In the genomic region with DNA sequence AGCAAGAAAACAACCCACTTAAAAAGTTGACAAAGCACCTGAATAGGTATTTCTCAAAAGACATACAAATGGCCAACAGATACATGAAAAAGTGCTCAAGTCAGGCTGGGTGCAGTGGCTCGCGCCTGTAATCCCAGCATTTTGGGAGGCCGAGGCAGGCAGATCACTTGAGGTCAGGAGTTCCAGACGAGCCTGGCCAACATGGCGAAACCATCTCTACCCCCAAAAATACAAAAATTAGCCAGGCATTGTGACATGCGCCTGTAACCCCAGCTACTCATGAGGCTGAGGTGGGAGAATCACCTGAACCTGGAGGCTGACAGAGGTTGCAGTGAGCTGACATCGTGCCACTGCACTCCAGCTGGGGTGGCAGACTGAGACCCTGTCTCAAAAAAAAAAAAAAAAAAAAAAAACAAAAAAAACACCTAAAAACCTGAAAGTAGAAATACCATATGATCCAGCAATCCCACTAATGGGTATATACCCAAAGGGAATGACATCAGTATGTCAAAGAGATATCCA, we compare ENCODE assay signal across 15 cellular contexts.
A peak's percentile ranks its signal among the peaks of the same experiment; 100 is the strongest.
DNase-seq lines count a peak whose midpoint lies in the region; ATAC-seq and TF ChIP-seq lines count a peak whose summit lies in the region.
"Had no signal": no experiment of that assay in that cellular context is flagged by ENCODE, and none has a peak within 500 bp of the region (broad histone marks: within the 10 kb centered on the region; RNA-seq: fewer than 3 reads in every experiment).

No MANE protein-coding gene starts in this region.

- no peak for DNase-seq in CD4-positive, alpha-beta T cell
- no peak for DNase-seq in Jurkat, Clone E6-1 (ENCODE audit: low read depth, low spot score)
- no peak for DNase-seq in activated T-helper 1 cell treated with anti-CD3 and anti-CD28 coated beads, Interleukin-12 subunit alpha, Interleukin-12 subunit beta, Interleukin-2, Interleukin-4 antibody, amounts not matched to agents 30 ng/mL and 10 ng/mL and 1 ng/mL, durations not matched to agents 14 hours and 24 hours and 36 hours (ENCODE audit: low spot score)
- DNase-seq in mesothelial cell of epicardium (ENCODE audit: low spot score in 2 of 2, unreplicated experiment in 2 of 2), result no peak
- DNase-seq in prostate gland (ENCODE audit: low spot score), result no peak
- no peak for DNase-seq in NCI-H1436 treated with DMSO at 0.1 percent for 48 hours (lab: John Stamatoyannopoulos, UW)
- no peak for DNase-seq in OCI-M2 (lab: John Stamatoyannopoulos, UW; ENCODE audit: unreplicated experiment)
- DNase-seq: activated CD4-positive, CD25-positive, alpha-beta regulatory T cell treated with anti-CD3 and anti-CD28 coated beads, Interleukin-2, amount 50 U/mL, for 72 hours; BE2C; Karpas-422; NCI-H446 treated with DMSO at 0.1 percent for 48 hours; PC-3; SW 1271 had no signal

- H3K27ac ChIP-seq in CD4-positive, alpha-beta T cell (ENCODE audit: low read depth, low read length), result peak overlapping the region; percentile 66
- no peak overlapping the region for H3K27ac ChIP-seq in prostate gland
- H3K27ac ChIP-seq: cardiac muscle cell had no signal

- no peak for TF ChIP-seq CTCF in CD4-positive, alpha-beta T cell (IDR thresholded peaks at IDR 0.05)
- TF ChIP-seq CTCF in mesothelial cell of epicardium (IDR thresholded peaks at IDR 0.05; ENCODE audit: unreplicated experiment) (no peak), prostate gland (IDR thresholded peaks at IDR 0.05) (no peak)

- TF ChIP-seq POLR2A in prostate gland (IDR thresholded peaks at IDR 0.05), result no peak

- intact Hi-C loops in CD4-positive, alpha-beta T cell (cut with DNase I, micrococcal nuclease), result loop anchor here (1.0 to 5.0 kb wide), 8 partner anchors 11 to 135 kb away; no protein-coding TSS in a partner anchor
- intact Hi-C loops in activated T-helper 1 cell treated with anti-CD3 and anti-CD28 coated beads, Interleukin-12 subunit alpha, Interleukin-12 subunit beta, Interleukin-2, Interleukin-4 antibody, amounts not matched to agents 30 ng/mL and 10 ng/mL and 1 ng/mL, durations not matched to agents 14 hours and 24 hours and 36 hours (cut with micrococcal nuclease), result loop anchor here (1.0 kb wide), 1 partner anchor 11 kb away; no protein-coding TSS in a partner anchor
- intact Hi-C loops in prostate gland (cut with DNase I), result no loop called here

- CTCF ChIA-PET in CD4-positive, alpha-beta T cell (lab: Charles Lee), result interaction anchor here (0.9 to 2.5 kb wide), 9 partner anchors 10 to 68 kb away, joined by 3 to 10 read pairs (median 5); no protein-coding TSS in a partner anchor

- H3K4me1 Mint-ChIP-seq in CD4-positive, alpha-beta T cell (ENCODE audit: low read depth), result peaks cover 97% of the 10 kb centered on the region
- H3K4me1 Mint-ChIP-seq in activated T-helper 1 cell treated with anti-CD3 and anti-CD28 coated beads, Interleukin-12 subunit alpha, Interleukin-12 subunit beta, Interleukin-2, Interleukin-4 antibody, amounts not matched to agents 30 ng/mL and 10 ng/mL and 1 ng/mL, durations not matched to agents 14 hours and 24 hours and 36 hours (ENCODE audit: low read depth), result peaks cover 74% of the 10 kb centered on the region
- peaks cover 24% of the 10 kb centered on the region for H3K4me1 Mint-ChIP-seq in mesothelial cell of epicardium

- H3K27me3 Mint-ChIP-seq in CD4-positive, alpha-beta T cell, result no peaks in the 10 kb centered on the region
- H3K27me3 Mint-ChIP-seq in activated T-helper 1 cell treated with anti-CD3 and anti-CD28 coated beads, Interleukin-12 subunit alpha, Interleukin-12 subunit beta, Interleukin-2, Interleukin-4 antibody, amounts not matched to agents 30 ng/mL and 10 ng/mL and 1 ng/mL, durations not matched to agents 14 hours and 24 hours and 36 hours (ENCODE audit: insufficient read depth), result no peaks in the 10 kb centered on the region
- no peaks in the 10 kb centered on the region for H3K27me3 Mint-ChIP-seq in mesothelial cell of epicardium (ENCODE audit: low read depth)

- WGBS in prostate gland, result 97% methylated on average over 7 of the region's 7 CpGs

- H3K36me3 Mint-ChIP-seq in CD4-positive, alpha-beta T cell (ENCODE audit: low read depth), result peaks cover 42% of the 10 kb centered on the region
- peaks cover 16% of the 10 kb centered on the region for H3K36me3 Mint-ChIP-seq in activated T-helper 1 cell treated with anti-CD3 and anti-CD28 coated beads, Interleukin-12 subunit alpha, Interleukin-12 subunit beta, Interleukin-2, Interleukin-4 antibody, amounts not matched to agents 30 ng/mL and 10 ng/mL and 1 ng/mL, durations not matched to agents 14 hours and 24 hours and 36 hours (ENCODE audit: low read depth)
- H3K36me3 Mint-ChIP-seq in mesothelial cell of epicardium, result peaks cover 9% of the 10 kb centered on the region

- ATAC-seq in CD4-positive, alpha-beta T cell (ENCODE audit: poor library complexity), result peak; percentile 10
- ATAC-seq: PC-3 had no signal

- H3K36me3 ChIP-seq in prostate gland, result no peaks in the 10 kb centered on the region
- H3K36me3 ChIP-seq: BE2C, cardiac muscle cell, suprapubic skin had no signal

- H3K4me3 ChIP-seq in Jurkat, Clone E6-1 (ENCODE audit: low read length), result peak overlapping the region; percentile 32
- no peak overlapping the region for H3K4me3 ChIP-seq in prostate gland
- H3K4me3 ChIP-seq: cardiac muscle cell, suprapubic skin had no signal

- peak overlapping the region; percentile 67 for H3K4me3 Mint-ChIP-seq in CD4-positive, alpha-beta T cell
- H3K4me3 Mint-ChIP-seq in activated T-helper 1 cell treated with anti-CD3 and anti-CD28 coated beads, Interleukin-12 subunit alpha, Interleukin-12 subunit beta, Interleukin-2, Interleukin-4 antibody, amounts not matched to agents 30 ng/mL and 10 ng/mL and 1 ng/mL, durations not matched to agents 14 hours and 24 hours and 36 hours, result peak overlapping the region; percentile 46
- H3K4me3 Mint-ChIP-seq in mesothelial cell of epicardium, result no peak overlapping the region

- POLR2A ChIA-PET in CD4-positive, alpha-beta T cell (lab: Charles Lee), result interaction anchor here (0.6 to 5.8 kb wide), 28 partner anchors 8 to 901 kb away, joined by 3 to 96 read pairs (median 8); a partner anchor contains a TSS

- H3K27ac Mint-ChIP-seq in CD4-positive, alpha-beta T cell, result peak overlapping the region; percentile 95
- H3K27ac Mint-ChIP-seq in activated T-helper 1 cell treated with anti-CD3 and anti-CD28 coated beads, Interleukin-12 subunit alpha, Interleukin-12 subunit beta, Interleukin-2, Interleukin-4 antibody, amounts not matched to agents 30 ng/mL and 10 ng/mL and 1 ng/mL, durations not matched to agents 14 hours and 24 hours and 36 hours, result peak overlapping the region; percentile 94
- H3K27ac Mint-ChIP-seq in mesothelial cell of epicardium, result peak overlapping the region; percentile 41

- no peaks in the 10 kb centered on the region for H3K9me3 Mint-ChIP-seq in CD4-positive, alpha-beta T cell
- no peaks in the 10 kb centered on the region for H3K9me3 Mint-ChIP-seq in activated T-helper 1 cell treated with anti-CD3 and anti-CD28 coated beads, Interleukin-12 subunit alpha, Interleukin-12 subunit beta, Interleukin-2, Interleukin-4 antibody, amounts not matched to agents 30 ng/mL and 10 ng/mL and 1 ng/mL, durations not matched to agents 14 hours and 24 hours and 36 hours
- peaks cover 8% of the 10 kb centered on the region for H3K9me3 Mint-ChIP-seq in mesothelial cell of epicardium

- H3K4me1 ChIP-seq in prostate gland (replicated peaks), result no peaks in the 10 kb centered on the region

- no peaks in the 10 kb centered on the region for H3K27me3 ChIP-seq in CD4-positive, alpha-beta T cell (ENCODE audit: control insufficient read depth, insufficient read depth, low read length)
- H3K27me3 ChIP-seq in prostate gland (replicated peaks; ENCODE audit: insufficient read depth), result no peaks in the 10 kb centered on the region
- H3K27me3 ChIP-seq: BE2C, cardiac muscle cell, suprapubic skin had no signal

- no peaks in the 10 kb centered on the region for H3K9me3 ChIP-seq in CD4-positive, alpha-beta T cell (ENCODE audit: control insufficient read depth, low read length)
- no peaks in the 10 kb centered on the region for H3K9me3 ChIP-seq in prostate gland
- H3K9me3 ChIP-seq: BE2C, suprapubic skin had no signal

Comparison
In these comparisons a context has a peak if more than half of its experiments do, and no peak if none do; other contexts are left out.
1. H3K27ac Mint-ChIP-seq: peak in every context shown above with its lines; median percentile 95 in CD4-positive, alpha-beta T cell; 94 in activated T-helper 1 cell treated with anti-CD3 and anti-CD28 coated beads, Interleukin-12 subunit alpha, Interleukin-12 subunit beta, Interleukin-2, Interleukin-4 antibody, amounts not matched to agents 30 ng/mL and 10 ng/mL and 1 ng/mL, durations not matched to agents 14 hours and 24 hours and 36 hours; 41 in mesothelial cell of epicardium.